ENCODE assay signal across 8 cellular contexts in the genomic region with DNA sequence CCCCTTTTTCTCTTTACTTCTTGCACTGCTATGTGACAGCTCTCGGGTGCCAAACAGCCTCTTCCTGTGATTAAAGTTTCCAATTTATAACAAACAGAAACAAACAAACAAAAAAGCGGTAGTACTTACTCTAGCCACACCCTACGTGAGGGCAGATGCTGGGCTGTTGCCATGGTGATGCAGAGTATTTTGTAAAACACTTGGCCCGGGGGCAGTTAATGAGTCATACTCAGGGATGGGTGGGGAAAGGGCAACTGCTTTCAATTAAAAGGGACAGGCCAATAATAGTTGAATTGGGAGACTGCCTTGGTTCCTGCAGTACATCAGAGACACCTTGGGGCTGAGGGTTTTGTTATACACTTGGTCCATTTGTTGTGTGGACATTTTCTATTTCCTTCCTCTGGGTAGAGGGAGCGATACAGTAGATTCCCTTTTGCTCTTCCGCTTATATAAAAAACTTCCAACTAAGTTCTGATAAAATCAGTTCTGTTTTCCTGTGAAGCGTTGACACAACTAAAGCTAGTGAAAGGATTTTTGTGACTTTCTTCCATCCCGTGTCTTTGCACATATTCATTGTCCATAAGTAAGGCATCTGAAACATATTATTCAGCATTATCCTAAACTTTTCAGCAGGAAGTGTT. TPM values are rescaled to one million over a fixed set of nuclear protein-coding genes. Genes with fewer than 3 reads are reported as not detected.
DNase-seq lines count a peak whose midpoint lies in the region; ATAC-seq, FAIRE-seq and TF ChIP-seq lines count a peak whose summit lies in the region.

No MANE protein-coding gene starts in this region.

- H3K4me2 ChIP-seq in HepG2 (ENCODE audit: low read depth, low read length): no peak overlapping the region

- no peaks in the 10 kb centered on the region for H3K9me3 ChIP-seq in HepG2 (ENCODE audit: low read length)

- 30% methylated on average over 8 of the region's 8 CpGs for WGBS in HepG2 (ENCODE audit: low lambda C conversion rate)

- BruUV-seq in HepG2 (replicated peaks; lab: Mats Ljungman, UMichigan): no TSS peak

- peak overlapping the region; percentile 58 for H3K4me3 Mint-ChIP-seq in central memory CD8-positive, alpha-beta T cell

- no peaks in the 10 kb centered on the region; a peak in 2 of 5 replicates for H3K27me3 ChIP-seq in HepG2 (ENCODE audit: control insufficient read depth in 1 of 2, insufficient read depth in 2 of 2, low read length in 2 of 2)

- POLR2A ChIA-PET in HepG2 (lab: Yijun Ruan, JAX): no interaction called here

- H3K9ac ChIP-seq in HepG2 (ENCODE audit: insufficient read depth, low read depth, low read length): no peak overlapping the region

- ATAC-seq in central memory CD8-positive, alpha-beta T cell (replicated peaks; ENCODE audit: extremely low read depth, poor library complexity, severe bottlenecking): peak; percentile 89
- ATAC-seq in HepG2 (no peak), GM19395 (IDR thresholded peaks at IDR 0.05; ENCODE audit: unreplicated experiment) (no peak)

- H3K27me3 Mint-ChIP-seq in central memory CD8-positive, alpha-beta T cell: no peaks in the 10 kb centered on the region

- TF ChIP-seq POLR2A in NB4 (IDR thresholded peaks at IDR 0.05; ENCODE audit: extremely low read depth, insufficient read length) (no peak), HepG2 (IDR thresholded peaks at IDR 0.05; ENCODE audit: insufficient read depth in 1 of 2, low read depth in 2 of 2, low read length in 2 of 2) (no peak)

- TF ChIP-seq CTCF in NB4 (IDR thresholded peaks at IDR 0.05; ENCODE audit: low read depth, low read length): no peak
- no peak for TF ChIP-seq CTCF in HepG2 (CRISPR knock-in tag; IDR thresholded peaks at IDR 0.05)

- intact Hi-C loops in HepG2 (cut with micrococcal nuclease; ENCODE audit: unreplicated experiment): no loop called here

- CTCF ChIA-PET in HepG2 (lab: Yijun Ruan, JAX; ENCODE audit: low intra/inter-chr PET ratio, low total read pairs): no interaction called here

- H3K36me3 ChIP-seq in HepG2 (replicated peaks in 1 of 2; ENCODE audit: control insufficient read depth in 1 of 2, insufficient read depth in 2 of 2, low read length in 2 of 2): no peaks in the 10 kb centered on the region

- FAIRE-seq in HepG2 (lab: Jason Lieb, UNC): no peak

- no peaks in the 10 kb centered on the region for H3K9me3 Mint-ChIP-seq in central memory CD8-positive, alpha-beta T cell

- in situ Hi-C loops in HepG2 (cut with HindIII; ENCODE audit: extremely low pct_ligation_motif_present, low pct_unique_long_range_greater_than_20kb): no loop called here

- peaks cover 7% of the 10 kb centered on the region for H3K4me1 ChIP-seq in HepG2 (ENCODE audit: insufficient read depth, low read length)

- H3K4me3 ChIP-seq in NB4 (ENCODE audit: low read depth, low read length): no peak overlapping the region
- H3K4me3 ChIP-seq in HepG2 (replicated peaks in 1 of 3; ENCODE audit: insufficient read depth in 1 of 3, low read depth in 2 of 3, low read length in 3 of 3): no peak overlapping the region

- no peak overlapping the region for H2AFZ ChIP-seq in HepG2 (ENCODE audit: low read length)

- H3K27ac ChIP-seq in HepG2 (ENCODE audit: extremely low read length, insufficient read depth, low read length): no peak overlapping the region

- DNase-seq in GM04504 (ENCODE audit: low read depth): peak; percentile 98
- DNase-seq in NB4 (ENCODE audit: low read depth): peak; percentile 96
- DNase-seq in activated CD4-positive, CD25-positive, alpha-beta regulatory T cell (lab: John Stamatoyannopoulos, UW): peak in 3 of 4 experiments; percentile 31 to 63 (median 54)
- peak; percentile 67 to 93 for DNase-seq in central memory CD8-positive, alpha-beta T cell (ENCODE audit: low spot score in 2 of 2)
- DNase-seq in HepG2 (ENCODE audit: low spot score): peak; percentile 20
- peak; percentile 57 for DNase-seq in stimulated activated CD4-positive, alpha-beta T cell treated with anti-CD3 and anti-CD28 coated beads, TNF-alpha, amount 100 ng/mL, for 48 hours (ENCODE audit: low read depth in 3 of 3)
- no peak for DNase-seq in NCI-H524 (lab: John Stamatoyannopoulos, UW)

- H3K27ac Mint-ChIP-seq in central memory CD8-positive, alpha-beta T cell (ENCODE audit: low read depth): peak overlapping the region; percentile 97

- peaks cover 34% of the 10 kb centered on the region for H3K4me1 Mint-ChIP-seq in central memory CD8-positive, alpha-beta T cell

- no peak for TF ChIP-seq RAD21 in HepG2 (CRISPR knock-in tag; IDR thresholded peaks at IDR 0.05)

- no peaks in the 10 kb centered on the region for H4K20me1 ChIP-seq in HepG2 (ENCODE audit: insufficient read depth, low read length)

- no peaks in the 10 kb centered on the region for H3K79me2 ChIP-seq in HepG2 (ENCODE audit: insufficient read depth, low read length)

- no peak for TF ChIP-seq EP300 in HepG2 (IDR thresholded peaks at IDR 0.05; ENCODE audit: low read depth in 2 of 2, low read length in 2 of 2)
- TF ChIP-seq EP300 in HepG2 (CRISPR knock-in tag; IDR thresholded peaks at IDR 0.05; ENCODE audit: borderline replicate concordance): no peak

- peaks cover 15% of the 10 kb centered on the region for H3K36me3 Mint-ChIP-seq in central memory CD8-positive, alpha-beta T cell (ENCODE audit: insufficient read depth)

TF ChIP-seq in HepG2, 621 proteins besides CTCF, POLR2A, EP300 and RAD21:
- TF ChIP-seq HMG20B (CRISPR knock-in tag; conservative IDR thresholded peaks at IDR 0.05): no peak
- no peak for TF ChIP-seq HNRNPUL1 (IDR thresholded peaks at IDR 0.05; ENCODE audit: low read depth, low read length)
- no peak for TF ChIP-seq PPARG (CRISPR knock-in tag; conservative IDR thresholded peaks at IDR 0.05)
- TF ChIP-seq FOSL2 (CRISPR knock-in tag; IDR thresholded peaks at IDR 0.05): 0 out of 2 replicates have a peak, but pooled peaks have one; percentile 10
- peak; percentile 32; the same call in 1 of the 2 replicates for TF ChIP-seq RFX1 (IDR thresholded peaks at IDR 0.05)

RNA-seq across cellular contexts. Expression of a gene that starts 36.5 kb away (rescaled TPM):
- 10.9 and 12.8 TPM in 2 replicates for total RNA-seq in HepG2 (2016; rRNA removed; fragmentation: Illumina TruSeq; extraction: Trizol)
- total RNA-seq in HepG2 (2016; cell fraction: cytosol; rRNA removed; fragmentation: Illumina TruSeq; extraction: Trizol; ENCODE audit: low read depth): 11.8 and 13.1 TPM in 2 replicates
- 10.3 and 12.6 TPM in 2 replicates for total RNA-seq in HepG2 (2016; cell fraction: insoluble cytoplasmic fraction; rRNA removed; fragmentation: Illumina TruSeq; extraction: Trizol)
- 18.4 TPM in 2 replicates for total RNA-seq in HepG2 (2016; cell fraction: membrane; rRNA removed; fragmentation: Illumina TruSeq; extraction: Trizol)
- 4.8 and 7.4 TPM in 2 replicates for total RNA-seq in HepG2 (2016; cell fraction: nucleus; rRNA removed; fragmentation: Illumina TruSeq; extraction: Trizol)
- 11.2 and 13.9 TPM in 2 replicates for polyA plus RNA-seq in HepG2 (2011; rRNA removed)
- polyA plus RNA-seq in HepG2 (2011; cell fraction: cytosol; rRNA removed): 6.1 and 9.4 TPM in 2 replicates
- 5.0 and 8.6 TPM in 2 replicates for polyA plus RNA-seq in HepG2 (2011; cell fraction: nucleus; rRNA removed)
- polyA plus RNA-seq in HepG2 (2012): 7.4 and 9.5 TPM in 2 replicates
- polyA plus RNA-seq in HepG2 (2016; cell fraction: cytosol; fragmentation: Illumina TruSeq; extraction: Trizol; ENCODE audit: low read depth): 17.6 and 24.8 TPM in 2 replicates
- polyA plus RNA-seq in HepG2 (2016; cell fraction: insoluble cytoplasmic fraction; fragmentation: Illumina TruSeq; extraction: Trizol; ENCODE audit: low read depth): 15.4 and 16.4 TPM in 2 replicates
- polyA plus RNA-seq in HepG2 (2016; cell fraction: membrane; fragmentation: Illumina TruSeq; extraction: Trizol; ENCODE audit: low read depth): 18.9 and 19.1 TPM in 2 replicates
- polyA plus RNA-seq in HepG2 (2016; cell fraction: nucleus; fragmentation: Illumina TruSeq; extraction: Trizol; ENCODE audit: insufficient read depth, low read depth): 14.0 and 15.0 TPM in 2 replicates
- polyA minus RNA-seq in HepG2 (2011; rRNA and poly(A)+ RNA removed; ENCODE audit: low replicate concordance): 4.5 and 24.8 TPM in 2 replicates
- 3.4 and 4.2 TPM in 2 replicates for polyA minus RNA-seq in HepG2 (2011; cell fraction: cytosol; rRNA and poly(A)+ RNA removed)
- polyA minus RNA-seq in HepG2 (2011; cell fraction: nucleus; rRNA and poly(A)+ RNA removed): 11.7 and 12.8 TPM in 2 replicates

RNA-seq across cellular contexts. Expression of a gene that starts 47.8 kb away (rescaled TPM):
- 16.8 and 25.6 TPM in 2 replicates for total RNA-seq in HepG2 (2016; rRNA removed; fragmentation: Illumina TruSeq; extraction: Trizol)
- 11.2 and 14.8 TPM in 2 replicates for total RNA-seq in HepG2 (2016; cell fraction: cytosol; rRNA removed; fragmentation: Illumina TruSeq; extraction: Trizol; ENCODE audit: low read depth)
- 16.6 and 20.0 TPM in 2 replicates for total RNA-seq in HepG2 (2016; cell fraction: insoluble cytoplasmic fraction; rRNA removed; fragmentation: Illumina TruSeq; extraction: Trizol)
- total RNA-seq in HepG2 (2016; cell fraction: membrane; rRNA removed; fragmentation: Illumina TruSeq; extraction: Trizol): 11.0 and 15.4 TPM in 2 replicates
- total RNA-seq in HepG2 (2016; cell fraction: nucleus; rRNA removed; fragmentation: Illumina TruSeq; extraction: Trizol): 9.2 and 9.3 TPM in 2 replicates
- polyA plus RNA-seq in HepG2 (2011; rRNA removed): 21.2 and 28.7 TPM in 2 replicates
- 20.0 and 23.9 TPM in 2 replicates for polyA plus RNA-seq in HepG2 (2011; cell fraction: cytosol; rRNA removed)
- polyA plus RNA-seq in HepG2 (2011; cell fraction: nucleus; rRNA removed): 4.5 and 6.8 TPM in 2 replicates
- polyA plus RNA-seq in HepG2 (2012): 83.4 and 162 TPM in 2 replicates
- polyA plus RNA-seq in HepG2 (2016; cell fraction: cytosol; fragmentation: Illumina TruSeq; extraction: Trizol; ENCODE audit: low read depth): 40.3 and 56.7 TPM in 2 replicates
- 59.5 and 63.7 TPM in 2 replicates for polyA plus RNA-seq in HepG2 (2016; cell fraction: insoluble cytoplasmic fraction; fragmentation: Illumina TruSeq; extraction: Trizol; ENCODE audit: low read depth)
- polyA plus RNA-seq in HepG2 (2016; cell fraction: membrane; fragmentation: Illumina TruSeq; extraction: Trizol; ENCODE audit: low read depth): 33.3 and 43.6 TPM in 2 replicates
- 26.6 and 31.6 TPM in 2 replicates for polyA plus RNA-seq in HepG2 (2016; cell fraction: nucleus; fragmentation: Illumina TruSeq; extraction: Trizol; ENCODE audit: insufficient read depth, low read depth)
- polyA minus RNA-seq in HepG2 (2011; rRNA and poly(A)+ RNA removed; ENCODE audit: low replicate concordance): 10.2 and 42.1 TPM in 2 replicates
- 51.8 and 64.0 TPM in 2 replicates for polyA minus RNA-seq in HepG2 (2011; cell fraction: cytosol; rRNA and poly(A)+ RNA removed)
- 12.5 and 18.9 TPM in 2 replicates for polyA minus RNA-seq in HepG2 (2011; cell fraction: nucleus; rRNA and poly(A)+ RNA removed)

Comparison
In these comparisons a context has a peak if more than half of its experiments do, and no peak if none do; other contexts are left out.
1. DNase-seq: peak in GM04504 (single experiment), NB4 (single experiment), activated CD4-positive, CD25-positive, alpha-beta regulatory T cell (3 of 4), central memory CD8-positive, alpha-beta T cell (2 of 2), HepG2 (single experiment) and stimulated activated CD4-positive, alpha-beta T cell treated with anti-CD3 and anti-CD28 coated beads, TNF-alpha, amount 100 ng/mL, for 48 hours (3 of 3); none in NCI-H524 (0 of 2).